13 cellular contexts compared by ENCODE assay signal in genomic region chr7:7989133-7989984, GRCh38. TPM values are rescaled to one million over a fixed set of nuclear protein-coding genes. Genes with fewer than 3 reads are reported as not detected.
DNase-seq lines count a peak whose midpoint lies in the region; ATAC-seq, FAIRE-seq and TF ChIP-seq lines count a peak whose summit lies in the region.
"Had no signal": no experiment of that assay in that cellular context is flagged by ENCODE, and none has a peak within 500 bp of the region (broad histone marks: within the 10 kb centered on the region; RNA-seq: fewer than 3 reads in every experiment).

No MANE protein-coding gene starts in this region.

- TF ChIP-seq POLR2A in A549 (IDR thresholded peaks at IDR 0.05; ENCODE audit: low read length) = no peak

- intact Hi-C loops in left lung (cut with DNase I) = no loop called here

- peaks cover 48% of the 10 kb centered on the region for H3K4me1 Mint-ChIP-seq in activated T-helper 17 cell treated with anti-CD3 and anti-CD28 coated beads, Interleukin-2, amount 50 U/mL, for 72 hours

- H3K27me3 Mint-ChIP-seq in activated T-helper 17 cell treated with anti-CD3 and anti-CD28 coated beads, Interleukin-2, amount 50 U/mL, for 72 hours = no peaks in the 10 kb centered on the region

- DNase-seq in A549 (ENCODE audit: low read depth in 1 of 2, low spot score in 1 of 2) (no peak), left lung (no peak), NCI-H1694 treated with DMSO at 0.1 percent for 48 hours (lab: John Stamatoyannopoulos, UW) (no peak), NCI-H82 treated with DMSO at 0.1 percent for 48 hours (lab: John Stamatoyannopoulos, UW; ENCODE audit: unreplicated experiment) (no peak), ACHN (no peak)
- DNase-seq in stimulated activated CD4-positive, alpha-beta T cell treated with anti-CD3 and anti-CD28 coated beads, Interleukin-4, amount 100 ng/mL, for 24 hours = no peak
- DNase-seq: GOT3; head of caudate nucleus; NCI-H1092 treated with DMSO at 0.1 percent for 48 hours; stimulated activated CD4-positive, alpha-beta T cell treated with anti-CD3 and anti-CD28 coated beads, Interleukin-2, amount 100 ng/mL, for 24 hours; tibial artery had no signal

- H3K9me3 Mint-ChIP-seq in activated T-helper 17 cell treated with anti-CD3 and anti-CD28 coated beads, Interleukin-2, amount 50 U/mL, for 72 hours = peaks cover 12% of the 10 kb centered on the region

- no peak overlapping the region for H3K4me3 ChIP-seq in A549
- H3K4me3 ChIP-seq in left lung = no peak overlapping the region
- H3K4me3 ChIP-seq: tibial artery had no signal

- H3K36me3 ChIP-seq in left lung = no peaks in the 10 kb centered on the region
- H3K36me3 ChIP-seq: tibial artery had no signal

- in situ Hi-C loops in ACHN (cut with HindIII; ENCODE audit: low pct_ligation_motif_present, low pct_unique_long_range_greater_than_20kb, low sequenced_read_pairs) = no loop called here

- ATAC-seq in A549 (no peak), left lung (peak; percentile 52)
- ATAC-seq in activated T-helper 17 cell treated with anti-CD3 and anti-CD28 coated beads, Interleukin-2, amount 50 U/mL, for 72 hours (replicated peaks) = peak; percentile 53

- H3K4me3 Mint-ChIP-seq in activated T-helper 17 cell treated with anti-CD3 and anti-CD28 coated beads, Interleukin-2, amount 50 U/mL, for 72 hours = peak overlapping the region; percentile 82

- H3K27ac ChIP-seq in A549 (no peak overlapping the region), left lung (no peak overlapping the region)
- H3K27ac ChIP-seq: tibial artery had no signal

- POLR2A ChIA-PET in A549 (lab: Yijun Ruan, JAX) = no interaction called here

- no peak for TF ChIP-seq EP300 in A549 (IDR thresholded peaks at IDR 0.05)

- CTCF ChIA-PET in A549 (lab: Yijun Ruan, JAX) = interaction anchor here (1.0 kb wide), 1 partner anchor 10 kb away, joined by 3 read pairs; no protein-coding TSS in a partner anchor

- WGBS in A549 (ENCODE audit: missing lambda C conversion rate) = 60% methylated on average over 5 of the region's 5 CpGs

- H3K9me3 ChIP-seq in A549 (peaks cover 16% of the 10 kb centered on the region; the same call in 2 of the 3 replicates), left lung (peaks cover 0 to 24% of the 10 kb centered on the region in 2 donors)

- H3K4me1 ChIP-seq in A549 (no peaks in the 10 kb centered on the region), left lung (peaks cover 6 to 18% of the 10 kb centered on the region in 2 donors)

- H3K27ac Mint-ChIP-seq in activated T-helper 17 cell treated with anti-CD3 and anti-CD28 coated beads, Interleukin-2, amount 50 U/mL, for 72 hours = peak overlapping the region; percentile 87

- TF ChIP-seq RAD21 in A549 (conservative IDR thresholded peaks at IDR 0.05 in 1 of 2, IDR thresholded peaks at IDR 0.05 in 1 of 2) = no peak

- TF ChIP-seq CTCF in A549 (IDR thresholded peaks at IDR 0.05) (no peak), left lung (IDR thresholded peaks at IDR 0.05) (no peak)

- peak overlapping the region; percentile 36; the same call in 2 of the 3 replicates for H3K4me2 ChIP-seq in A549

- no peak for FAIRE-seq in A549 (lab: Jason Lieb, UNC)
- peak; percentile 69 for FAIRE-seq in G401.6 (lab: Jason Lieb, UNC)

- no peaks in the 10 kb centered on the region for H3K36me3 Mint-ChIP-seq in activated T-helper 17 cell treated with anti-CD3 and anti-CD28 coated beads, Interleukin-2, amount 50 U/mL, for 72 hours (ENCODE audit: low read depth)

- H3K27me3 ChIP-seq in left lung = no peaks in the 10 kb centered on the region
- H3K27me3 ChIP-seq: tibial artery had no signal

TF ChIP-seq in A549, 52 proteins besides CTCF, POLR2A, EP300 and RAD21:
- TF ChIP-seq ESRRA (IDR thresholded peaks at IDR 0.05; ENCODE audit: borderline replicate concordance, low read length) (no peak), ZSCAN20 (CRISPR knock-in tag; IDR thresholded peaks at IDR 0.05) (no peak), MAFK (IDR thresholded peaks at IDR 0.05; ENCODE audit: partially characterized antibody) (peak; percentile 38)

RNA-seq across cellular contexts. Expression of gene GLCCI1, which starts 20.8 kb away (rescaled TPM):
- 2.6 and 2.8 TPM in 2 replicates for polyA plus RNA-seq in A549 (2011; rRNA removed)
- 0.83 and 1.1 TPM in 2 replicates for polyA plus RNA-seq in A549 (2012; cell fraction: cytosol; rRNA removed)
- polyA plus RNA-seq in A549 (2012; cell fraction: nucleus; rRNA removed) = 0.78 and 0.88 TPM in 2 replicates
- polyA plus RNA-seq in A549 (2017; fragmentation: RNase III; extraction: RNeasy Plus Mini Kit Qiagen cat#74134 plus additional on column Dnase treatment) = 0.97 to 2.3 TPM (median 1.2 TPM) in 3 replicates
- 3.8 and 4.9 TPM in 2 replicates for polyA minus RNA-seq in A549 (2011; rRNA and poly(A)+ RNA removed)
- total RNA-seq in activated T-helper 17 cell treated with anti-CD3 and anti-CD28 coated beads, Interleukin-2, amount 50 U/mL, for 72 hours = 10 to 100 TPM; 22.3 to 29.1 TPM
- total RNA-seq in left lung = 10 to 100 TPM; 25.4 to 42.6 TPM

Comparison
In these comparisons a context has a peak if more than half of its experiments do, and no peak if none do; other contexts are left out.
1. ATAC-seq: peak in activated T-helper 17 cell treated with anti-CD3 and anti-CD28 coated beads, Interleukin-2, amount 50 U/mL, for 72 hours (single experiment) and left lung (single experiment); none in A549 (0 of 2).